10 cellular contexts compared by ENCODE assay signal in the genomic region with DNA sequence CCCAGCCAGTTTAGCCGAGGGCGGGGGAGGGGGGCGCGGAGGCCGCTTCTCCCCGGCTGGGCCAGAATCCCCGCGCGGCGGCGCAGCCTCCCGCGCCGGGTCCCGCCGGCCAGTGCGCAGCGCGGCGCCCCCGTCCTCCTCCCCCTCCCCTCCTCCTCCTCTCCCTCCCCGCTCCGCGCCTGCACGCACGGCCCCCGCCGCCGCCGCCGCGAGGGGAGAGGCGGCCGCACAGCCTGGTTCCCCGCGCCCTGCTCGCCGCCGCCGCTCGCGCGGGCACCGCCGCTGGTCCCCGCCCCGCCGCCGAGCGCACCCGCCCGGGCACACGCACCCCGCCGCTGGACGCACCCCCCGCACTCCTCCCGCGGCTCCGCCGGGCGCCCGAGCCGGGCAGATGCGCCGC. TPM values are rescaled to one million over a fixed set of nuclear protein-coding genes. Genes with fewer than 3 reads are reported as not detected.
DNase-seq lines count a peak whose midpoint lies in the region; ATAC-seq lines count a peak whose summit lies in the region.
"Had no signal": no experiment of that assay in that cellular context is flagged by ENCODE, and none has a peak within 500 bp of the region (broad histone marks: within the 10 kb centered on the region; RNA-seq: fewer than 3 reads in every experiment).

Gene FLRT1, plus strand, starts transcription at position 351 of the 400 bp plus-strand sequence. CDS start 80,337 bp downstream, outside the sequence.

- peaks cover 5% of the 10 kb centered on the region for H3K4me1 Mint-ChIP-seq in activated naive CD8-positive, alpha-beta T cell treated with anti-CD3 and anti-CD28 coated beads for 36 hours

- DNase-seq in DMS53 (lab: John Stamatoyannopoulos, UW) (peak; percentile 26), DMS53 treated with DMSO at 0.1 percent for 48 hours (lab: John Stamatoyannopoulos, UW; ENCODE audit: unreplicated experiment) (no peak), iPS-NIHi11 (ENCODE audit: low spot score) (peak; percentile 55), mesenteric fat pad (ENCODE audit: low spot score) (no peak)
- no peak for DNase-seq in activated naive CD8-positive, alpha-beta T cell treated with anti-CD3 and anti-CD28 coated beads for 36 hours
- DNase-seq: left colon, NCI-H1436 treated with DMSO at 0.1 percent for 48 hours had no signal

- no peak for ATAC-seq in GM18511 (IDR thresholded peaks at IDR 0.05; ENCODE audit: unreplicated experiment)
- no peak for ATAC-seq in GM21717 (IDR thresholded peaks at IDR 0.05; ENCODE audit: unreplicated experiment)

- peaks cover 47% of the 10 kb centered on the region for H3K27me3 Mint-ChIP-seq in activated naive CD8-positive, alpha-beta T cell treated with anti-CD3 and anti-CD28 coated beads for 36 hours

- no peaks in the 10 kb centered on the region for H3K9me3 ChIP-seq in stomach smooth muscle (ENCODE audit: control insufficient read depth in 2 of 2, low read length in 2 of 2)

- no peaks in the 10 kb centered on the region for H3K27me3 ChIP-seq in stomach smooth muscle (ENCODE audit: control insufficient read depth in 1 of 2, insufficient read depth in 2 of 2, low read length in 2 of 2)

- no peaks in the 10 kb centered on the region for H3K36me3 Mint-ChIP-seq in activated naive CD8-positive, alpha-beta T cell treated with anti-CD3 and anti-CD28 coated beads for 36 hours

- H3K4me3 ChIP-seq in stomach smooth muscle (ENCODE audit: low read length in 2 of 2): peak within 1 kb of the TSS; percentile 53 to 74

- H3K9ac ChIP-seq in stomach smooth muscle (ENCODE audit: low read length in 2 of 2): peak within 1 kb of the TSS; percentile 21 to 51

- H3K9me3 Mint-ChIP-seq in activated naive CD8-positive, alpha-beta T cell treated with anti-CD3 and anti-CD28 coated beads for 36 hours: no peaks in the 10 kb centered on the region

- no peak within 1 kb of the TSS for H3K27ac Mint-ChIP-seq in activated naive CD8-positive, alpha-beta T cell treated with anti-CD3 and anti-CD28 coated beads for 36 hours

- H3K4me3 Mint-ChIP-seq in activated naive CD8-positive, alpha-beta T cell treated with anti-CD3 and anti-CD28 coated beads for 36 hours: peak within 1 kb of the TSS; percentile 61

- peaks cover 20% of the 10 kb centered on the region for H3K4me1 ChIP-seq in stomach smooth muscle (ENCODE audit: control insufficient read depth, insufficient read depth, low read length)

- no peaks in the 10 kb centered on the region for H3K36me3 ChIP-seq in stomach smooth muscle (ENCODE audit: control insufficient read depth in 2 of 2, insufficient read depth in 2 of 2, low read length in 2 of 2)

- peak within 1 kb of the TSS; percentile 53 for H3K27ac ChIP-seq in stomach smooth muscle (ENCODE audit: low read length)

RNA-seq across cellular contexts. Expression of gene FLRT1, which starts in this region (rescaled TPM):
- not detected for total RNA-seq in activated naive CD8-positive, alpha-beta T cell treated with anti-CD3 and anti-CD28 coated beads for 36 hours
- not detected for total RNA-seq in mesenteric fat pad

Comparison
In these comparisons a context has a peak if more than half of its experiments do, and no peak if none do; other contexts are left out.
1. DNase-seq: peak in DMS53 (single experiment) and iPS-NIHi11 (single experiment); none in DMS53 treated with DMSO at 0.1 percent for 48 hours (single experiment), activated naive CD8-positive, alpha-beta T cell treated with anti-CD3 and anti-CD28 coated beads for 36 hours (single experiment) and mesenteric fat pad (single experiment).